8 cellular contexts compared by ENCODE assay signal in the genomic region with DNA sequence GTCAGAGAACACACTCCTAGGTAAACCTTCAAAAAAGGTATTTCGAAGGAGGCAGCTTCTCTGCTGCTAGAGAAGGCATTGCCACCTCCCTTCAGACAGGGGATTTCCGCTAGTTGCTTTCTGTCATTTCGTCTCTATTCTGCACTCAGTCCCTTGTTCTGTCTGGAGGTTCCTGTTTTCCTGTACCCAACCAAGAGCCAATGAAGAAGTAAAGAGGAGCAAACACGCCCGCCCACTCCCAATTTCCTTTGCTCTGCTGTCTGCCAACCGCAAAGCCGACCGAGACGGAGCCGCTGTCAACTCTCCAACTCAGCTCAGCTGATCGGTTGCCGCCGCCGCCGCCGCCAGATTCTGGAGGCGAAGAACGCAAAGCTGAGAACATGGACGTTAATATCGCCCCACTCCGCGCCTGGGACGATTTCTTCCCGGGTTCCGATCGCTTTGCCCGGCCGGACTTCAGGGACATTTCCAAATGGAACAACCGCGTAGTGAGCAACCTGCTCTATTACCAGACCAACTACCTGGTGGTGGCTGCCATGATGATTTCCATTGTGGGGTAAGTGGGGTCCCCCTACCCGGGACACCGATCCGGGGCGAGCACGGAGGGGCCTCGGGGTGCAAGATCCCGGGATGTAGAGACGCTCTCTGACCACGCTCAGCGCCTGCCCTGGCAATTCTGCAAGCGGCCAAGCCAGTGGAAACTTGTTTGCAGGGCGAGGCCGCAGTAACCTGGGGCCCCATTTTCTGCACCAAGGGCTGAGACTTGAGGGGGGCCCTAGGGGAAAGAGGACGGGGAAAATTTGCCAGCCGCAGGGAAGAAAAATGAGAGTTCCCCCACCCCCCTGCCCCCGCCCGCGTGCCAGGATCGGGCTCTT. TPM values are rescaled to one million over a fixed set of nuclear protein-coding genes. Genes with fewer than 3 reads are reported as not detected.
A peak's percentile ranks its signal among the peaks of the same experiment; 100 is the strongest.
DNase-seq lines count a peak whose midpoint lies in the region; ATAC-seq and TF ChIP-seq lines count a peak whose summit lies in the region.

A gene with protein sequence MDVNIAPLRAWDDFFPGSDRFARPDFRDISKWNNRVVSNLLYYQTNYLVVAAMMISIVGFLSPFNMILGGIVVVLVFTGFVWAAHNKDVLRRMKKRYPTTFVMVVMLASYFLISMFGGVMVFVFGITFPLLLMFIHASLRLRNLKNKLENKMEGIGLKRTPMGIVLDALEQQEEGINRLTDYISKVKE (plus strand): TSS at position 270 of the 875 bp plus-strand sequence. CDS start 111 bp downstream, at position 381.

- no peaks in the 10 kb centered on the region for H3K27me3 Mint-ChIP-seq in type B pancreatic cell

- TF ChIP-seq CTCF in GM10266 (IDR thresholded peaks at IDR 0.05; ENCODE audit: control insufficient read depth, insufficient read depth, low read depth, missing control alignments) (no peak), type B pancreatic cell (conservative IDR thresholded peaks at IDR 0.05) (no peak)

- peaks cover 14% of the 10 kb centered on the region for H3K36me3 ChIP-seq in adipocyte (ENCODE audit: control insufficient read depth, insufficient read depth, low read length, severe bottlenecking)

- H3K9me3 ChIP-seq in adipocyte (ENCODE audit: control insufficient read depth, low read length): no peaks in the 10 kb centered on the region

- peak within 1 kb of the TSS; percentile 94 for H3K4me3 Mint-ChIP-seq in type B pancreatic cell

- H3K36me3 Mint-ChIP-seq in type B pancreatic cell: no peaks in the 10 kb centered on the region

- peaks cover 53% of the 10 kb centered on the region for H3K4me1 Mint-ChIP-seq in type B pancreatic cell (ENCODE audit: unreplicated experiment)

- H3K27ac Mint-ChIP-seq in type B pancreatic cell: peak within 1 kb of the TSS; percentile 83

- DNase-seq in GM10266 (ENCODE audit: extremely low spot score): peak; percentile 75
- DNase-seq in NCI-H1105 treated with DMSO at 0.1 percent for 48 hours (lab: John Stamatoyannopoulos, UW): peak; percentile 84
- DNase-seq in T follicular helper cell (ENCODE audit: low read depth): peak; percentile 87
- DNase-seq in adipocyte (ENCODE audit: low read depth): peak; percentile 96
- peak; percentile 98 for DNase-seq in cardiac septum (ENCODE audit: low spot score)
- peak; percentile 94 for DNase-seq in pons (ENCODE audit: low spot score)
- DNase-seq in type B pancreatic cell (ENCODE audit: extremely low spot score, unreplicated experiment): peak; percentile 89

- no peaks in the 10 kb centered on the region for H3K27me3 ChIP-seq in adipocyte (replicated peaks; ENCODE audit: control insufficient read depth, insufficient read depth, low read length)

- peak within 1 kb of the TSS; percentile 96 for H3K9ac ChIP-seq in adipocyte (ENCODE audit: low read length)

- intact Hi-C loops in cardiac septum (cut with DNase I): loop anchor here (5.0 kb wide), 1 partner anchor 73 kb away; a partner anchor contains a TSS

- ATAC-seq in HG02610 (IDR thresholded peaks at IDR 0.05; ENCODE audit: unreplicated experiment): peak; percentile 56

- H3K4me3 ChIP-seq in adipocyte (ENCODE audit: low read length): peak within 1 kb of the TSS; percentile 95

- H3K9me3 Mint-ChIP-seq in type B pancreatic cell: no peaks in the 10 kb centered on the region

- H3K4me1 ChIP-seq in adipocyte (ENCODE audit: control insufficient read depth, insufficient read depth, low read length): peaks cover 67% of the 10 kb centered on the region

RNA-seq across cellular contexts. Expression of the gene that starts here (rescaled TPM):
- total RNA-seq in cardiac septum: 167 TPM
- total RNA-seq in type B pancreatic cell (ENCODE audit: low replicate concordance): 38.5 and 49.2 TPM in 2 replicates

Comparison
In these comparisons a context has a peak if more than half of its experiments do, and no peak if none do; other contexts are left out.
1. Peak in every context shown above with its lines: DNase-seq, ATAC-seq and H3K4me3 ChIP-seq.